Comparison of ENCODE assay signal across 39 cellular contexts in genomic region chr4:47060561-47060960, GRCh38. TPM values are rescaled to one million over a fixed set of nuclear protein-coding genes. Genes with fewer than 3 reads are reported as not detected.
"Had no signal": no experiment of that assay in that cellular context is flagged by ENCODE, and none has a peak within 500 bp of the region (broad histone marks: within the 10 kb centered on the region; RNA-seq: fewer than 3 reads in every experiment).

No MANE protein-coding gene starts in this region.

- H3K4me3 Mint-ChIP-seq: activated CD4-positive, alpha-beta memory T cell treated with anti-CD3 and anti-CD28 coated beads, Interleukin-2, amount 10 ng/mL, durations not matched to agents 7 days and 5 days; activated CD4-positive, alpha-beta T cell treated with anti-CD3 and anti-CD28 coated beads for 36 hours; activated CD4-positive, alpha-beta T cell treated with anti-CD3 and anti-CD28 coated beads, Interleukin-2, amount 10 ng/mL, durations not matched to agents 7 days and 5 days; activated CD8-positive, alpha-beta T cell treated with anti-CD3 and anti-CD28 coated beads, Interleukin-2, amount 10 ng/mL, durations not matched to agents 7 days and 5 days; activated naive CD4-positive, alpha-beta T cell treated with anti-CD3 and anti-CD28 coated beads for 36 hours; activated naive CD8-positive, alpha-beta T cell treated with anti-CD3 and anti-CD28 coated beads for 36 hours; activated T-cell treated with anti-CD3 and anti-CD28 coated beads, Interleukin-2, amount 50 U/mL, for 4 hours; activated T-cell treated with anti-CD3 and anti-CD28 coated beads, Interleukin-2, amount 50 U/mL, for 72 hours; activated T-helper 1 cell treated with anti-CD3 and anti-CD28 coated beads, Interleukin-12 subunit alpha, Interleukin-12 subunit beta, Interleukin-2, Interleukin-4 antibody, amounts not matched to agents 30 ng/mL and 10 ng/mL and 1 ng/mL, durations not matched to agents 14 hours and 24 hours and 36 hours; activated T-helper 17 cell treated with anti-CD3 and anti-CD28 coated beads, Interleukin-2, amount 50 U/mL, for 72 hours; T-helper 1 cell treated with Interleukin-12 subunit alpha and Interleukin-12 subunit beta and Interleukin-4 antibody, amounts not matched to agents 30 μg/mL and 1 μg/mL, for 36 hours; T-helper 2 cell treated with Interferon-gamma antibody and Interleukin-4, amounts not matched to agents 5 μg/mL and 100 μg/mL, for 36 hours; WTC11 had no signal

- H3K27ac ChIP-seq: adrenal gland, ascending aorta, body of pancreas, brain microvascular endothelial cell, breast epithelium, WERI-Rb-1 had no signal

- H3K4me3 ChIP-seq: adrenal gland, ascending aorta, body of pancreas, breast epithelium had no signal

- H3K27me3 ChIP-seq: adrenal gland, ascending aorta, body of pancreas, brain microvascular endothelial cell, breast epithelium had no signal

- H3K36me3 ChIP-seq: adrenal gland, ascending aorta, brain microvascular endothelial cell, breast epithelium, WERI-Rb-1 had no signal

- H3K4me1 ChIP-seq: adrenal gland, ascending aorta, body of pancreas, breast epithelium had no signal

- H3K36me3 Mint-ChIP-seq: activated naive CD8-positive, alpha-beta T cell treated with anti-CD3 and anti-CD28 coated beads for 36 hours; WTC11 had no signal

- H3K27ac Mint-ChIP-seq: activated CD4-positive, alpha-beta memory T cell treated with anti-CD3 and anti-CD28 coated beads, Interleukin-2, amount 10 ng/mL, durations not matched to agents 7 days and 5 days; activated CD4-positive, alpha-beta T cell treated with anti-CD3 and anti-CD28 coated beads for 36 hours; activated CD4-positive, alpha-beta T cell treated with anti-CD3 and anti-CD28 coated beads, Interleukin-2, amount 10 ng/mL, durations not matched to agents 7 days and 5 days; activated CD8-positive, alpha-beta T cell treated with anti-CD3 and anti-CD28 coated beads, Interleukin-2, amount 10 ng/mL, durations not matched to agents 7 days and 5 days; activated naive CD4-positive, alpha-beta T cell treated with anti-CD3 and anti-CD28 coated beads for 36 hours; activated naive CD4-positive, alpha-beta T cell treated with anti-CD3 and anti-CD28 coated beads, Interleukin-2, amount 50 U/mL, for 72 hours; activated naive CD8-positive, alpha-beta T cell treated with anti-CD3 and anti-CD28 coated beads for 36 hours; activated T-cell treated with anti-CD3 and anti-CD28 coated beads, Interleukin-2, amount 50 U/mL, for 72 hours; activated T-helper 1 cell treated with anti-CD3 and anti-CD28 coated beads, Interleukin-12 subunit alpha, Interleukin-12 subunit beta, Interleukin-2, Interleukin-4 antibody, amounts not matched to agents 30 ng/mL and 10 ng/mL and 1 ng/mL, durations not matched to agents 14 hours and 24 hours and 36 hours; activated T-helper 17 cell treated with anti-CD3 and anti-CD28 coated beads, Interleukin-2, amount 50 U/mL, for 72 hours; T-helper 1 cell treated with Interleukin-12 subunit alpha and Interleukin-12 subunit beta and Interleukin-4 antibody, amounts not matched to agents 30 μg/mL and 1 μg/mL, for 36 hours; T-helper 2 cell treated with Interferon-gamma antibody and Interleukin-4, amounts not matched to agents 5 μg/mL and 100 μg/mL, for 36 hours; WTC11 had no signal

- ATAC-seq: activated CD4-positive, alpha-beta T cell treated with anti-CD3 and anti-CD28 coated beads for 36 hours; activated CD4-positive, CD25-positive, alpha-beta regulatory T cell treated with anti-CD3 and anti-CD28 coated beads, Interleukin-2, amount 50 U/mL, for 24 hours; activated CD8-positive, alpha-beta T cell treated with anti-CD3 and anti-CD28 coated beads, Interleukin-2, amount 10 ng/mL, durations not matched to agents 7 days and 5 days; activated naive CD4-positive, alpha-beta T cell treated with anti-CD3 and anti-CD28 coated beads, Interleukin-2, amount 50 U/mL, for 72 hours; activated T-cell treated with anti-CD3 and anti-CD28 coated beads, Interleukin-2, amount 50 U/mL, for 4 hours; activated T-cell treated with anti-CD3 and anti-CD28 coated beads, Interleukin-2, amount 50 U/mL, for 72 hours; activated T-helper 17 cell treated with anti-CD3 and anti-CD28 coated beads, Interleukin-2, amount 50 U/mL, for 72 hours; body of pancreas; WTC11 had no signal

- H3K27me3 Mint-ChIP-seq: activated CD4-positive, alpha-beta T cell treated with anti-CD3 and anti-CD28 coated beads, Interleukin-2, amount 10 ng/mL, durations not matched to agents 7 days and 5 days had no signal

- DNase-seq: activated CD4-positive, alpha-beta memory T cell treated with anti-CD3 and anti-CD28 coated beads, Interleukin-2, amount 10 ng/mL, durations not matched to agents 7 days and 5 days; activated CD4-positive, alpha-beta T cell treated with anti-CD3 and anti-CD28 coated beads for 1 hour; activated CD4-positive, alpha-beta T cell treated with anti-CD3 and anti-CD28 coated beads for 36 hours; activated CD4-positive, alpha-beta T cell treated with anti-CD3 and anti-CD28 coated beads for 48 hours; activated CD4-positive, alpha-beta T cell treated with anti-CD3 and anti-CD28 coated beads, Interleukin-2, amount 10 ng/mL, durations not matched to agents 7 days and 5 days; activated CD4-positive, alpha-beta T cell treated with anti-CD3 and anti-CD28 coated beads, Interleukin-2, amount 50 U/mL, for 48 hours; activated CD4-positive, CD25-positive, alpha-beta regulatory T cell; activated CD8-positive, alpha-beta memory T cell treated with anti-CD3 and anti-CD28 coated beads for 24 hours; activated CD8-positive, alpha-beta memory T cell treated with anti-CD3 and anti-CD28 coated beads, Interleukin-2, amount 50 U/mL, for 4 hours; activated CD8-positive, alpha-beta T cell treated with anti-CD3 and anti-CD28 coated beads, Interleukin-2, amount 10 ng/mL, durations not matched to agents 7 days and 5 days; activated effector memory CD4-positive, alpha-beta T cell treated with anti-CD3 and anti-CD28 coated beads, Interleukin-2, amount 50 U/mL, for 16 hours; activated gamma-delta T cell treated with Interleukin-2 at 50 U/mL for 16 hours; activated naive CD4-positive, alpha-beta T cell; activated naive CD4-positive, alpha-beta T cell treated with anti-CD3 and anti-CD28 coated beads for 36 hours; activated naive CD4-positive, alpha-beta T cell treated with anti-CD3 and anti-CD28 coated beads, Interleukin-2, amount 50 U/mL, for 16 hours; activated naive CD8-positive, alpha-beta T cell treated with anti-CD3 and anti-CD28 coated beads for 36 hours; activated T-cell treated with anti-CD3 and anti-CD28 coated beads for 4 hours; activated T-cell treated with anti-CD3 and anti-CD28 coated beads, Interleukin-2, amount 50 U/mL, for 1 hour; activated T-cell treated with anti-CD3 and anti-CD28 coated beads, Interleukin-2, amount 50 U/mL, for 4 hours; activated T-cell treated with anti-CD3 and anti-CD28 coated beads, Interleukin-2, amount 50 U/mL, for 72 hours; adrenal gland; amygdala; anterior cingulate cortex; body of pancreas; brain microvascular endothelial cell; central memory CD4-positive, alpha-beta T cell; T-helper 1 cell; T-helper 2 cell; T-helper 9 cell; WERI-Rb-1 had no signal

- H3K9me3 Mint-ChIP-seq: activated CD4-positive, alpha-beta memory T cell treated with anti-CD3 and anti-CD28 coated beads, Interleukin-2, amount 10 ng/mL, durations not matched to agents 7 days and 5 days; activated CD4-positive, alpha-beta T cell treated with anti-CD3 and anti-CD28 coated beads, Interleukin-2, amount 10 ng/mL, durations not matched to agents 7 days and 5 days; activated naive CD4-positive, alpha-beta T cell treated with anti-CD3 and anti-CD28 coated beads for 36 hours; activated naive CD8-positive, alpha-beta T cell treated with anti-CD3 and anti-CD28 coated beads for 36 hours; activated T-cell treated with anti-CD3 and anti-CD28 coated beads, Interleukin-2, amount 50 U/mL, for 4 hours; activated T-cell treated with anti-CD3 and anti-CD28 coated beads, Interleukin-2, amount 50 U/mL, for 72 hours; activated T-helper 1 cell treated with anti-CD3 and anti-CD28 coated beads, Interleukin-12 subunit alpha, Interleukin-12 subunit beta, Interleukin-2, Interleukin-4 antibody, amounts not matched to agents 30 ng/mL and 10 ng/mL and 1 ng/mL, durations not matched to agents 14 hours and 24 hours and 36 hours; activated T-helper 17 cell treated with anti-CD3 and anti-CD28 coated beads, Interleukin-2, amount 50 U/mL, for 72 hours; T-helper 1 cell treated with Interleukin-12 subunit alpha and Interleukin-12 subunit beta and Interleukin-4 antibody, amounts not matched to agents 30 μg/mL and 1 μg/mL, for 36 hours; T-helper 2 cell treated with Interferon-gamma antibody and Interleukin-4, amounts not matched to agents 5 μg/mL and 100 μg/mL, for 36 hours; WTC11 had no signal

- H3K4me1 Mint-ChIP-seq: activated CD4-positive, alpha-beta memory T cell treated with anti-CD3 and anti-CD28 coated beads, Interleukin-2, amount 10 ng/mL, durations not matched to agents 7 days and 5 days; activated CD4-positive, alpha-beta T cell treated with anti-CD3 and anti-CD28 coated beads for 36 hours; activated CD4-positive, alpha-beta T cell treated with anti-CD3 and anti-CD28 coated beads, Interleukin-2, amount 10 ng/mL, durations not matched to agents 7 days and 5 days; activated naive CD8-positive, alpha-beta T cell treated with anti-CD3 and anti-CD28 coated beads for 36 hours; activated T-helper 17 cell treated with anti-CD3 and anti-CD28 coated beads, Interleukin-2, amount 50 U/mL, for 72 hours; WTC11 had no signal

- H3K9me3 ChIP-seq: adrenal gland, ascending aorta, body of pancreas, breast epithelium had no signal

RNA-seq across cellular contexts. Expression of gene GABRB1, which starts 29.2 kb away (rescaled TPM):
- total RNA-seq: activated CD4-positive, alpha-beta memory T cell treated with anti-CD3 and anti-CD28 coated beads, Interleukin-2, amount 10 ng/mL, durations not matched to agents 7 days and 5 days; activated CD4-positive, alpha-beta T cell treated with anti-CD3 and anti-CD28 coated beads for 36 hours; activated CD4-positive, alpha-beta T cell treated with anti-CD3 and anti-CD28 coated beads, Interleukin-2, amount 10 ng/mL, durations not matched to agents 7 days and 5 days; activated CD8-positive, alpha-beta T cell treated with anti-CD3 and anti-CD28 coated beads, Interleukin-2, amount 10 ng/mL, durations not matched to agents 7 days and 5 days; activated naive CD4-positive, alpha-beta T cell treated with anti-CD3 and anti-CD28 coated beads for 36 hours; activated naive CD4-positive, alpha-beta T cell treated with anti-CD3 and anti-CD28 coated beads, Interleukin-2, amount 50 U/mL, for 72 hours; activated naive CD8-positive, alpha-beta T cell treated with anti-CD3 and anti-CD28 coated beads for 36 hours; activated T-cell treated with anti-CD3 and anti-CD28 coated beads, Interleukin-2, amount 50 U/mL, for 4 hours; activated T-cell treated with anti-CD3 and anti-CD28 coated beads, Interleukin-2, amount 50 U/mL, for 72 hours; activated T-helper 1 cell treated with anti-CD3 and anti-CD28 coated beads, Interleukin-12 subunit alpha, Interleukin-12 subunit beta, Interleukin-2, Interleukin-4 antibody, amounts not matched to agents 30 ng/mL and 10 ng/mL and 1 ng/mL, durations not matched to agents 14 hours and 24 hours and 36 hours; activated T-helper 17 cell treated with anti-CD3 and anti-CD28 coated beads, Interleukin-2, amount 50 U/mL, for 72 hours; body of pancreas had no signal
